Comparison of ENCODE assay signal across 8 cellular contexts in the genomic region with DNA sequence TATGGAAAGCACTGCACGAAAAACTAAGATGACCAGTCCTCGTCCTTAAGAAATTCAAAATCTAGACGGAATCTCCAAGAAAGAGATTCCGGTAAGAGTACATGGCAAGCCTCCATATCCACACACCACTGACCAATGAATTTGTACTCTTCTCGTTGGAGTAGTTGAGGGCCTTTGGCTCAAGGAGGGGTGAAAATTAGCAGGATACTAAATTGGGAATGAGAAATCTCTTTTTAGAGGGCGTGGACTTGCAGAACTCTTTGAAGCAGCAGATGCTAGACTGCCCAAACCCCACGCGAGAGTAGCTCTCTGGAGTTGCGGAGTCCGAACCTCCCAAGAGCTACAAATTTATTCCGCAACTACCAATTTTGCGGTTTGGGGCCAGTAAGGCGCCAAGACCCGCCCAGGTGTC. TPM values are rescaled to one million over a fixed set of nuclear protein-coding genes. Genes with fewer than 3 reads are reported as not detected.
DNase-seq lines count a peak whose midpoint lies in the region; ATAC-seq and TF ChIP-seq lines count a peak whose summit lies in the region.

No MANE protein-coding gene starts in this region.

- POLR2A ChIA-PET in MCF 10A (lab: Yijun Ruan, JAX), result interaction anchor here (0.6 to 5.8 kb wide), 35 partner anchors 8 to 507 kb away, joined by 3 to 116 read pairs (median 4); a partner anchor contains a TSS

- H3K79me2 ChIP-seq in mesendoderm (ENCODE audit: control insufficient read depth, insufficient read depth, low read length), result peaks cover 7% of the 10 kb centered on the region

- TSS peak; percentile 69 for BruUV-seq in MCF 10A (replicated peaks; lab: Mats Ljungman, UMichigan)

- peaks cover 29% of the 10 kb centered on the region for H3K4me1 Mint-ChIP-seq in MCF 10A (ENCODE audit: insufficient read depth, unreplicated experiment)

- H4K8ac ChIP-seq in mesendoderm (ENCODE audit: low read depth, low read length), result no peak overlapping the region

- H3K4ac ChIP-seq in mesendoderm (ENCODE audit: low read depth, low read length), result no peak overlapping the region

- peak overlapping the region; percentile 61 for H3K9ac ChIP-seq in mesendoderm (ENCODE audit: low read length)

- CTCF ChIA-PET in MCF 10A (lab: Yijun Ruan, JAX), result interaction anchor here (0.5 to 2.7 kb wide), 14 partner anchors 9 to 249 kb away, joined by 3 to 22 read pairs (median 4); a partner anchor contains a TSS

- H2BK120ac ChIP-seq in mesendoderm (ENCODE audit: low read depth, low read length), result no peak overlapping the region

- no peaks in the 10 kb centered on the region for H3K36me3 Mint-ChIP-seq in MCF 10A (ENCODE audit: insufficient read depth, unreplicated experiment)

- no peak for ATAC-seq in heart left ventricle

- DNase-seq in heart left ventricle (no peak), cardiac septum (ENCODE audit: low spot score) (no peak), MCF 10A (ENCODE audit: unreplicated experiment) (no peak), mesendoderm (no peak), uterus (no peak), DMS53 (lab: John Stamatoyannopoulos, UW) (no peak), DMS 273 (lab: John Stamatoyannopoulos, UW; ENCODE audit: unreplicated experiment) (no peak), DMS79 (lab: John Stamatoyannopoulos, UW) (no peak)

- peak overlapping the region; percentile 94 for H3K4me3 Mint-ChIP-seq in MCF 10A (ENCODE audit: unreplicated experiment)

- no peaks in the 10 kb centered on the region for H3K27me3 Mint-ChIP-seq in MCF 10A (ENCODE audit: insufficient read depth, unreplicated experiment)

- no peaks in the 10 kb centered on the region for H3K9me3 ChIP-seq in heart left ventricle
- no peaks in the 10 kb centered on the region for H3K9me3 ChIP-seq in uterus

- H3K27ac ChIP-seq in heart left ventricle (peak overlapping the region; percentile 84 to 100 (median 95)), mesendoderm (ENCODE audit: low read depth, low read length) (no peak overlapping the region), uterus (peak overlapping the region; percentile 89)

- no peak for TF ChIP-seq POLR2A in heart left ventricle (IDR thresholded peaks at IDR 0.05)
- no peak for TF ChIP-seq POLR2A in uterus (IDR thresholded peaks at IDR 0.05)

- no peak overlapping the region for H2BK5ac ChIP-seq in mesendoderm (ENCODE audit: low read length)

- no peak overlapping the region for H2BK15ac ChIP-seq in mesendoderm (replicated peaks; ENCODE audit: low read depth)

- H3K18ac ChIP-seq in mesendoderm (ENCODE audit: low read length), result no peak overlapping the region

- H2AK5ac ChIP-seq in mesendoderm (ENCODE audit: low read length), result no peak overlapping the region

- WGBS in heart left ventricle, 4 donors, result 10 to 16% (median 14%) methylated on average over 14 of the region's 14 CpGs
- no CpG with 5 or more reads among the region's 14 CpGs for WGBS in mesendoderm (ENCODE audit: extremely low coverage, insufficient coverage, low lambda C conversion rate)

- peak overlapping the region; percentile 99 for H3K27ac Mint-ChIP-seq in MCF 10A (ENCODE audit: low read depth, unreplicated experiment)

- peak overlapping the region; percentile 41 to 98 (median 82) for H3K4me3 ChIP-seq in heart left ventricle
- H3K4me3 ChIP-seq in mesendoderm (ENCODE audit: low read length), result peak overlapping the region; percentile 46
- peak overlapping the region; percentile 63 to 79 for H3K4me3 ChIP-seq in uterus

- H3K79me1 ChIP-seq in mesendoderm (ENCODE audit: low read length), result peaks cover 3% of the 10 kb centered on the region

- H3K27me3 ChIP-seq in heart left ventricle, result no peaks in the 10 kb centered on the region
- no peaks in the 10 kb centered on the region for H3K27me3 ChIP-seq in mesendoderm (ENCODE audit: insufficient read depth, low read length, poor library complexity)
- H3K27me3 ChIP-seq in uterus, result no peaks in the 10 kb centered on the region

- H3K4me2 ChIP-seq in mesendoderm (ENCODE audit: low read length), result peak overlapping the region; percentile 66

- no peak for TF ChIP-seq CTCF in heart left ventricle (IDR thresholded peaks at IDR 0.05)
- no peak for TF ChIP-seq CTCF in MCF 10A (IDR thresholded peaks at IDR 0.05; ENCODE audit: unreplicated experiment)
- TF ChIP-seq CTCF in uterus (IDR thresholded peaks at IDR 0.05), result no peak

- intact Hi-C loops in heart left ventricle (cut with DNase I), result loop anchor here in 8 of 10 donors (2.0 to 10.0 kb wide), 9 partner anchors 37 to 210 kb away; no protein-coding TSS in a partner anchor
- intact Hi-C loops in cardiac septum (cut with DNase I), result loop anchor here (2.0 kb wide), 1 partner anchor 42 kb away; no protein-coding TSS in a partner anchor
- intact Hi-C loops in MCF 10A (cut with micrococcal nuclease), result loop anchor here (2.0 kb wide), 2 partner anchors 24 to 50 kb away; no protein-coding TSS in a partner anchor
- intact Hi-C loops in uterus (cut with DNase I; ENCODE audit: low total_unique reads), result no loop called here

- no peak overlapping the region for H4K5ac ChIP-seq in mesendoderm (ENCODE audit: low read length)

- peaks cover 0 to 33% (median 15%) of the 10 kb centered on the region in 12 donors for H3K4me1 ChIP-seq in heart left ventricle
- H3K4me1 ChIP-seq in mesendoderm (ENCODE audit: control insufficient read depth, low read depth, low read length), result peaks cover 2% of the 10 kb centered on the region
- H3K4me1 ChIP-seq in uterus, result no peaks in the 10 kb centered on the region

- peak overlapping the region; percentile 81 for H3K56ac ChIP-seq in mesendoderm (ENCODE audit: low read length)

- H3K36me3 ChIP-seq in heart left ventricle, result no peaks in the 10 kb centered on the region
- H3K36me3 ChIP-seq in mesendoderm (ENCODE audit: control insufficient read depth, insufficient read depth, low read length), result no peaks in the 10 kb centered on the region
- no peaks in the 10 kb centered on the region for H3K36me3 ChIP-seq in uterus

- H3K9me3 Mint-ChIP-seq in MCF 10A (ENCODE audit: unreplicated experiment), result no peaks in the 10 kb centered on the region

- H3K23ac ChIP-seq in mesendoderm (ENCODE audit: low read length), result no peak overlapping the region

RNA-seq across cellular contexts. Expression of a gene that starts 0.9 kb away (rescaled TPM):
- 100 to 1,000 TPM in 1 of 9 donors, 10 to 100 TPM in 8; 52.0 to 102 (median 63.5) TPM for total RNA-seq in heart left ventricle
- 100 to 1,000 TPM in 1 of 2 donors, 10 to 100 TPM in 1; 44.7 to 108 TPM for polyA plus RNA-seq in heart left ventricle
- 68.1 TPM for total RNA-seq in cardiac septum
- 37.5 and 38.6 TPM in 2 replicates for total RNA-seq in MCF 10A (2022)
- polyA plus RNA-seq in mesendoderm (2013, experiment 1 of 2), result 23.7 TPM
- 23.2 TPM for polyA plus RNA-seq in mesendoderm (2013, experiment 2 of 2)
- 10 to 100 TPM; 14.9 to 44.4 (median 34.6) TPM for total RNA-seq in uterus
